In genomic region chr3:18127181-18127863, GRCh38 we compare ENCODE assay signal across 10 cellular contexts.
DNase-seq lines count a peak whose midpoint lies in the region; ATAC-seq and TF ChIP-seq lines count a peak whose summit lies in the region.
"Had no signal": no experiment of that assay in that cellular context is flagged by ENCODE, and none has a peak within 500 bp of the region (broad histone marks: within the 10 kb centered on the region; RNA-seq: fewer than 3 reads in every experiment).

No MANE protein-coding gene starts in this region.

- TF ChIP-seq CTCF in WTC11 (IDR thresholded peaks at IDR 0.05) = no peak
- TF ChIP-seq CTCF in brain microvascular endothelial cell (IDR thresholded peaks at IDR 0.05; ENCODE audit: low read depth, low read length, missing control alignments) = no peak
- TF ChIP-seq CTCF in HFFc6 (IDR thresholded peaks at IDR 0.05) = no peak

- H3K4me3 Mint-ChIP-seq in WTC11 (no peak overlapping the region), HFFc6 (no peak overlapping the region)
- H3K4me3 Mint-ChIP-seq: dendritic cell treated with granulocyte-macrophage colony-stimulating factor and Interleukin-4, amounts not matched to agents 40 ng/mL and 50 ng/mL, for 4 days had no signal

- no peak overlapping the region for H3K4me3 ChIP-seq in brain microvascular endothelial cell (ENCODE audit: low read depth, low read length)
- H3K4me3 ChIP-seq: left ventricle myocardium inferior had no signal

- no peaks in the 10 kb centered on the region for H3K27me3 ChIP-seq in brain microvascular endothelial cell (replicated peaks)

- no peaks in the 10 kb centered on the region for H3K27me3 Mint-ChIP-seq in WTC11 (ENCODE audit: low read depth)
- H3K27me3 Mint-ChIP-seq in HFFc6 (ENCODE audit: insufficient read depth) = no peaks in the 10 kb centered on the region; the same call in 1 of the 2 replicates
- H3K27me3 Mint-ChIP-seq: dendritic cell treated with granulocyte-macrophage colony-stimulating factor and Interleukin-4, amounts not matched to agents 40 ng/mL and 50 ng/mL, for 4 days had no signal

- no peak for TF ChIP-seq POLR2A in GM18505 (IDR thresholded peaks at IDR 0.05; ENCODE audit: borderline replicate concordance, extremely low read depth, insufficient read depth, insufficient read length)

- DNase-seq in WTC11 (ENCODE audit: low spot score) (no peak), brain microvascular endothelial cell (no peak), HFFc6 (no peak), AG08396 (ENCODE audit: low spot score) (no peak)
- DNase-seq: left ventricle myocardium inferior had no signal

- in situ Hi-C loops in brain microvascular endothelial cell (cut with HindIII; ENCODE audit: low pct_ligation_motif_present, low sequenced_read_pairs) = no loop called here

- H3K27ac Mint-ChIP-seq in WTC11 (0 out of 2 replicates have a peak overlapping the region, but pooled peaks have one; percentile 17), HFFc6 (no peak overlapping the region)
- H3K27ac Mint-ChIP-seq: dendritic cell treated with granulocyte-macrophage colony-stimulating factor and Interleukin-4, amounts not matched to agents 40 ng/mL and 50 ng/mL, for 4 days had no signal

- H3K9me3 Mint-ChIP-seq in WTC11 (peaks cover 3% of the 10 kb centered on the region), HFFc6 (no peaks in the 10 kb centered on the region)
- H3K9me3 Mint-ChIP-seq: dendritic cell treated with granulocyte-macrophage colony-stimulating factor and Interleukin-4, amounts not matched to agents 40 ng/mL and 50 ng/mL, for 4 days had no signal

- H3K36me3 ChIP-seq in brain microvascular endothelial cell (replicated peaks) = no peaks in the 10 kb centered on the region
- H3K36me3 ChIP-seq: left ventricle myocardium inferior had no signal

- peak; percentile 94 for ATAC-seq in GM18505 (IDR thresholded peaks at IDR 0.05; ENCODE audit: unreplicated experiment)
- peak; percentile 96 for ATAC-seq in GM21717 (IDR thresholded peaks at IDR 0.05; ENCODE audit: unreplicated experiment)
- ATAC-seq in HG03460 (IDR thresholded peaks at IDR 0.05; ENCODE audit: unreplicated experiment) = peak; percentile 97
- ATAC-seq in WTC11 = peak; percentile 71; the same call in 1 of the 2 replicates
- ATAC-seq in esophagus mucosa = no peak

- H3K36me3 Mint-ChIP-seq in WTC11 (peaks cover 9% of the 10 kb centered on the region), HFFc6 (ENCODE audit: low read depth) (peaks cover 4% of the 10 kb centered on the region; the same call in 1 of the 2 replicates)

- peaks cover 13% of the 10 kb centered on the region for H3K4me1 Mint-ChIP-seq in WTC11
- H3K4me1 Mint-ChIP-seq in HFFc6 (ENCODE audit: low read depth) = peaks cover 34% of the 10 kb centered on the region

- CTCF ChIA-PET in WTC11 (lab: Charles Lee) = interaction anchor here (0.5 to 2.4 kb wide), 3 partner anchors 165 to 1903 kb away, joined by 3 to 9 read pairs (median 4); no protein-coding TSS in a partner anchor

- POLR2A ChIA-PET in WTC11 (lab: Charles Lee) = no interaction called here

- H3K27ac ChIP-seq in brain microvascular endothelial cell = no peak overlapping the region
- H3K27ac ChIP-seq: left ventricle myocardium inferior had no signal

TF ChIP-seq in WTC11, 78 proteins besides CTCF, POLR2A, EP300 and RAD21 (continues in another document):
- TF ChIP-seq KAT7 (CRISPR knock-in tag; IDR thresholded peaks at IDR 0.05; ENCODE audit: borderline replicate concordance) (no peak), ETV6 (CRISPR knock-in tag; IDR thresholded peaks at IDR 0.05) (no peak), USF2 (CRISPR knock-in tag; IDR thresholded peaks at IDR 0.05) (no peak), PRDM15 (CRISPR knock-in tag; IDR thresholded peaks at IDR 0.05) (no peak), IRF2 (CRISPR knock-in tag; IDR thresholded peaks at IDR 0.05; ENCODE audit: borderline replicate concordance, low read depth) (no peak), ZNF317 (CRISPR knock-in tag; IDR thresholded peaks at IDR 0.05; ENCODE audit: borderline replicate concordance, low read depth) (no peak), ZNF219 (CRISPR knock-in tag; IDR thresholded peaks at IDR 0.05; ENCODE audit: borderline replicate concordance) (no peak), ZNF425 (CRISPR knock-in tag; conservative IDR thresholded peaks at IDR 0.05) (no peak), CREB1 (CRISPR knock-in tag; IDR thresholded peaks at IDR 0.05) (no peak), NFYB (CRISPR knock-in tag; conservative IDR thresholded peaks at IDR 0.05; ENCODE audit: low read depth) (no peak), PRRX2 (CRISPR knock-in tag; IDR thresholded peaks at IDR 0.05) (no peak), SP1 (CRISPR knock-in tag; conservative IDR thresholded peaks at IDR 0.05) (no peak), ZNF671 (CRISPR knock-in tag; IDR thresholded peaks at IDR 0.05) (no peak), NR2C2 (CRISPR knock-in tag; IDR thresholded peaks at IDR 0.05) (no peak)
- TF ChIP-seq, protein P1, sequence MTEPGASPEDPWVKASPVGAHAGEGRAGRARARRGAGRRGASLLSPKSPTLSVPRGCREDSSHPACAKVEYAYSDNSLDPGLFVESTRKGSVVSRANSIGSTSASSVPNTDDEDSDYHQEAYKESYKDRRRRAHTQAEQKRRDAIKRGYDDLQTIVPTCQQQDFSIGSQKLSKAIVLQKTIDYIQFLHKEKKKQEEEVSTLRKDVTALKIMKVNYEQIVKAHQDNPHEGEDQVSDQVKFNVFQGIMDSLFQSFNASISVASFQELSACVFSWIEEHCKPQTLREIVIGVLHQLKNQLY (CRISPR knock-in tag; IDR thresholded peaks at IDR 0.05) = no peak
- TF ChIP-seq, protein P2, sequence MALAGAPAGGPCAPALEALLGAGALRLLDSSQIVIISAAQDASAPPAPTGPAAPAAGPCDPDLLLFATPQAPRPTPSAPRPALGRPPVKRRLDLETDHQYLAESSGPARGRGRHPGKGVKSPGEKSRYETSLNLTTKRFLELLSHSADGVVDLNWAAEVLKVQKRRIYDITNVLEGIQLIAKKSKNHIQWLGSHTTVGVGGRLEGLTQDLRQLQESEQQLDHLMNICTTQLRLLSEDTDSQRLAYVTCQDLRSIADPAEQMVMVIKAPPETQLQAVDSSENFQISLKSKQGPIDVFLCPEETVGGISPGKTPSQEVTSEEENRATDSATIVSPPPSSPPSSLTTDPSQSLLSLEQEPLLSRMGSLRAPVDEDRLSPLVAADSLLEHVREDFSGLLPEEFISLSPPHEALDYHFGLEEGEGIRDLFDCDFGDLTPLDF (CRISPR knock-in tag; IDR thresholded peaks at IDR 0.05) = no peak
- TF ChIP-seq, protein P3, sequence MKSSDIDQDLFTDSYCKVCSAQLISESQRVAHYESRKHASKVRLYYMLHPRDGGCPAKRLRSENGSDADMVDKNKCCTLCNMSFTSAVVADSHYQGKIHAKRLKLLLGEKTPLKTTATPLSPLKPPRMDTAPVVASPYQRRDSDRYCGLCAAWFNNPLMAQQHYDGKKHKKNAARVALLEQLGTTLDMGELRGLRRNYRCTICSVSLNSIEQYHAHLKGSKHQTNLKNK (CRISPR knock-in tag; IDR thresholded peaks at IDR 0.05) = no peak
